ENCODE assay signal across 21 cellular contexts in the genomic region with DNA sequence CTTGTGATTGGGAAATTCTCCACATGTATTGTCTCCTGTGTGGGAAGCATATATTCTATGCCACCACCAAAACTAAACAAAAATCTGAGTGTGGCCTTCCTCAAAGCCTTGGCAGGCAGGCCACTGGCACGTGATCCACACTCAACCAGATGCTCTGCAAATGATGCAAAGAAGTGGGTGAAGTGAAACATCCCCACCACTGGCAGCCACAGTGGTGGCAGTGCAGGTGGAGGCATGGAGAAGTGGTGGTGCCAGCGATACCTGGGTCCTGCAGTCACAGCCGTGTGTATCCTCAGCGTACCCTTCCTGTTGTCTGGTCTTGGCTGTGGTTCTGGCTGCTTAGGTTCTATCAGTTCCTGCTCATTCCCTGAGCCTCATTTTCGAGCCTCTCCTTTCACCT.
"Had no signal": no experiment of that assay in that cellular context is flagged by ENCODE, and none has a peak within 500 bp of the region (broad histone marks: within the 10 kb centered on the region; RNA-seq: fewer than 3 reads in every experiment).

No MANE protein-coding gene starts in this region.

- DNase-seq: islet precursor cell; left ventricle myocardium inferior; midbrain; ovary; right lobe of liver; stimulated activated CD4-positive, alpha-beta T cell treated with anti-CD3 and anti-CD28 coated beads, Interleukin-1b, Interleukin-23, amount 100 ng/mL, for 48 hours; stimulated activated CD4-positive, alpha-beta T cell treated with anti-CD3 and anti-CD28 coated beads, Interleukin-2, amount 100 ng/mL, for 48 hours; stimulated activated CD4-positive, alpha-beta T cell treated with anti-CD3 and anti-CD28 coated beads, Interleukin-4, amount 100 ng/mL, for 4 hours; stimulated activated CD8-positive, alpha-beta memory T cell treated with anti-CD3 and anti-CD28 coated beads, Interleukin-4, amount 100 ng/mL, for 48 hours; stimulated activated naive CD4-positive, alpha-beta T cell treated with Interleukin-2 at 50 U/mL for 16 hours; stimulated activated naive CD8-positive, alpha-beta T cell treated with anti-CD3 and anti-CD28 coated beads, Interleukin-15, amount 100 ng/mL, for 72 hours; substantia nigra; uterus had no signal

- H3K4me3 ChIP-seq: left ventricle myocardium inferior, lung, mucosa of descending colon, ovary, right atrium auricular region, right lobe of liver, smooth muscle cell, tibial nerve, uterus had no signal

- H3K4me2 ChIP-seq: smooth muscle cell had no signal

- H3K27ac ChIP-seq: left ventricle myocardium inferior, ovary, right atrium auricular region, right lobe of liver, tibial nerve, uterus had no signal

- H3K9me3 ChIP-seq: left ventricle myocardium inferior, mucosa of descending colon, ovary, right atrium auricular region, right lobe of liver, tibial nerve, uterus had no signal

- H3K4me1 ChIP-seq: left ventricle myocardium inferior, right atrium auricular region, right lobe of liver, tibial nerve, uterus had no signal

- ATAC-seq: mucosa of descending colon; naive thymus-derived CD4-positive, alpha-beta T cell; natural killer cell treated with Interleukin-12 subunit alpha and Interleukin-12 subunit beta and Interleukin-15 and Interleukin-18, amount 100 ng/mL, for 72 hours; right lobe of liver; stimulated activated memory B cell treated with anti-CD40 and anti-IgM and Interleukin-4, amounts not matched to agents 10 μg/mL and 1 μg/mL and 100 μg/mL, for 72 hours; stimulated activated naive CD8-positive, alpha-beta T cell treated with anti-CD3 and anti-CD28 coated beads, Interleukin-15, amount 100 ng/mL, for 72 hours had no signal

- H3K36me3 ChIP-seq: left ventricle myocardium inferior, ovary, right atrium auricular region, right lobe of liver, tibial nerve, uterus had no signal

- H3K27me3 ChIP-seq: ovary, right atrium auricular region, right lobe of liver, tibial nerve, uterus had no signal
